In the genomic region with DNA sequence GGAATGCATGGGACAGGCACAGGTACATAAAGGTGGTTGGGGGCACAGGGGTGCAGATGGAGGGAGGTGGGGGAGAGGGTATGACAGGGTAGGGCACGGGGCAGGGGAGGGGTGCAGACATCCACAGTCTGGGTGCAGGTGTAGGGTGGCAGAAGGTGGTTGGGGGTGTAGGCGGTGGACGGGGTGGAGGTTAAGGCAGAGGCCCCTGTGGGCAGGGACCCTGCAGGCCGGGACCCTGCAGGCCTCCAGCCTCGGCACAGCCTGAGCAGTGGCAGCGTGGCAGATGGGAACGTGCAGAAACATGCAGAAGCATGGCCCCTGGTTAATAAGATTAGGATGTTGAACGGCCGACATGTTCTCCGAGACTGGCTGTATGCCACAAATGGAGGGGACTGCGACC, we compare ENCODE assay signal across 22 cellular contexts.
"Had no signal": no experiment of that assay in that cellular context is flagged by ENCODE, and none has a peak within 500 bp of the region (broad histone marks: within the 10 kb centered on the region; RNA-seq: fewer than 3 reads in every experiment).

No MANE protein-coding gene starts in this region.

- H3K4me3 ChIP-seq: esophagus muscularis mucosa, gastrocnemius medialis, heart right ventricle, right atrium auricular region, sigmoid colon, skin epidermis, tibial artery, upper lobe of left lung had no signal

- H3K36me3 ChIP-seq: esophagus muscularis mucosa, gastrocnemius medialis, heart right ventricle, neutrophil, right atrium auricular region, sigmoid colon, tibial artery, upper lobe of left lung had no signal

- H3K27ac ChIP-seq: epithelial cell of prostate, esophagus muscularis mucosa, gastrocnemius medialis, heart right ventricle, neutrophil, right atrium auricular region, sigmoid colon, skin epidermis, tibial artery, upper lobe of left lung had no signal

- H3K27me3 ChIP-seq: right atrium auricular region, sigmoid colon, upper lobe of left lung had no signal

- DNase-seq: effector memory CD8-positive, alpha-beta T cell; gastrocnemius medialis; heart right ventricle; hypothalamus; kidney glomerular epithelial cell; mesendoderm; naive B cell; posterior cingulate gyrus; sigmoid colon; stimulated activated CD4-positive, alpha-beta T cell treated with anti-CD3 and anti-CD28 coated beads, Interleukin-2, amount 100 ng/mL, for 24 hours; stimulated activated naive CD4-positive, alpha-beta T cell treated with Interleukin-2 at 50 U/mL for 16 hours; tibial artery; upper lobe of left lung had no signal

- H3K27ac Mint-ChIP-seq: dendritic cell treated with granulocyte-macrophage colony-stimulating factor and Interleukin-4, amounts not matched to agents 40 ng/mL and 50 ng/mL, for 4 days; effector memory CD8-positive, alpha-beta T cell; naive B cell; nephron had no signal

- ATAC-seq: effector memory CD8-positive, alpha-beta T cell; gastrocnemius medialis; heart right ventricle had no signal

- H3K4me3 Mint-ChIP-seq: dendritic cell treated with granulocyte-macrophage colony-stimulating factor and Interleukin-4, amounts not matched to agents 40 ng/mL and 50 ng/mL, for 4 days; effector memory CD8-positive, alpha-beta T cell; naive B cell; nephron had no signal

- H3K4me1 Mint-ChIP-seq: naive B cell, nephron had no signal

- H3K4me1 ChIP-seq: esophagus muscularis mucosa, gastrocnemius medialis, heart right ventricle, right atrium auricular region, tibial artery, upper lobe of left lung had no signal

- H3K9me3 ChIP-seq: esophagus muscularis mucosa, gastrocnemius medialis, heart right ventricle, neutrophil, right atrium auricular region, sigmoid colon, upper lobe of left lung had no signal

- FAIRE-seq: colon, islet of Langerhans had no signal
